Comparison of ENCODE assay signal across 10 cellular contexts in genomic region chr5:111472579-111472978, GRCh38. TPM values are rescaled to one million over a fixed set of nuclear protein-coding genes. Genes with fewer than 3 reads are reported as not detected.
A peak's percentile ranks its signal among the peaks of the same experiment; 100 is the strongest.
DNase-seq lines count a peak whose midpoint lies in the region; ATAC-seq lines count a peak whose summit lies in the region.
"Had no signal": no experiment of that assay in that cellular context is flagged by ENCODE, and none has a peak within 500 bp of the region (broad histone marks: within the 10 kb centered on the region; RNA-seq: fewer than 3 reads in every experiment).

No MANE protein-coding gene starts in this region.

- peaks cover 5% of the 10 kb centered on the region for H3K9me3 Mint-ChIP-seq in activated CD4-positive, alpha-beta T cell treated with anti-CD3 and anti-CD28 coated beads for 36 hours (ENCODE audit: low read depth)

- POLR2A ChIA-PET in activated CD4-positive, alpha-beta T cell treated with anti-CD3 and anti-CD28 coated beads for 36 hours (lab: Charles Lee), result interaction anchor here (0.7 kb wide), 1 partner anchor 209 kb away, joined by 3 read pairs; no protein-coding TSS in a partner anchor

- peak overlapping the region; percentile 40 for H3K27ac Mint-ChIP-seq in activated CD4-positive, alpha-beta T cell treated with anti-CD3 and anti-CD28 coated beads for 36 hours
- H3K27ac Mint-ChIP-seq: activated CD4-positive, alpha-beta T cell treated with anti-CD3 and anti-CD28 coated beads, Interleukin-2, amount 10 ng/mL, durations not matched to agents 24 days and 14 days had no signal

- H3K4me3 Mint-ChIP-seq in activated CD4-positive, alpha-beta T cell treated with anti-CD3 and anti-CD28 coated beads for 36 hours, result no peak overlapping the region
- H3K4me3 Mint-ChIP-seq: activated CD4-positive, alpha-beta T cell treated with anti-CD3 and anti-CD28 coated beads, Interleukin-2, amount 10 ng/mL, durations not matched to agents 24 days and 14 days had no signal

- ATAC-seq in activated CD4-positive, alpha-beta T cell treated with anti-CD3 and anti-CD28 coated beads for 36 hours, result no peak
- ATAC-seq in HG02759 (IDR thresholded peaks at IDR 0.05; ENCODE audit: unreplicated experiment) (peak; percentile 74), HG03139 (IDR thresholded peaks at IDR 0.05; ENCODE audit: unreplicated experiment) (no peak)

- H3K4me1 Mint-ChIP-seq in activated CD4-positive, alpha-beta T cell treated with anti-CD3 and anti-CD28 coated beads for 36 hours, result peaks cover 4% of the 10 kb centered on the region

- H3K27me3 Mint-ChIP-seq in activated CD4-positive, alpha-beta T cell treated with anti-CD3 and anti-CD28 coated beads for 36 hours, result no peaks in the 10 kb centered on the region
- H3K27me3 Mint-ChIP-seq: activated CD4-positive, alpha-beta T cell treated with anti-CD3 and anti-CD28 coated beads, Interleukin-2, amount 10 ng/mL, durations not matched to agents 24 days and 14 days had no signal

- intact Hi-C loops in activated CD4-positive, alpha-beta T cell treated with anti-CD3 and anti-CD28 coated beads for 36 hours (cut with DNase I, micrococcal nuclease), result no loop called here

- CTCF ChIA-PET in activated CD4-positive, alpha-beta T cell treated with anti-CD3 and anti-CD28 coated beads for 36 hours (lab: Charles Lee), result interaction anchor here (1.0 to 1.1 kb wide), 2 partner anchors 11 to 317 kb away, joined by 3 read pairs; no protein-coding TSS in a partner anchor

- peaks cover 19% of the 10 kb centered on the region for H3K36me3 Mint-ChIP-seq in activated CD4-positive, alpha-beta T cell treated with anti-CD3 and anti-CD28 coated beads for 36 hours (ENCODE audit: low read depth)

- no peak for DNase-seq in activated CD4-positive, alpha-beta T cell treated with anti-CD3 and anti-CD28 coated beads for 36 hours
- DNase-seq in activated CD4-positive, alpha-beta T cell treated with anti-CD3 and anti-CD28 coated beads for 48 hours, result no peak
- DNase-seq in SIG-M5 (lab: John Stamatoyannopoulos, UW) (peak; percentile 19), pons (ENCODE audit: low spot score) (peak; percentile 58), AG08396 (ENCODE audit: low spot score) (no peak), GM19238 (ENCODE audit: insufficient read length, low spot score) (no peak)
- DNase-seq: activated CD4-positive, alpha-beta T cell treated with anti-CD3 and anti-CD28 coated beads, Interleukin-2, amount 10 ng/mL, durations not matched to agents 24 days and 14 days; NCI-H774 had no signal

RNA-seq across cellular contexts. Expression of gene STARD4, which starts 39.8 kb away (rescaled TPM):
- total RNA-seq in activated CD4-positive, alpha-beta T cell treated with anti-CD3 and anti-CD28 coated beads for 36 hours, result 10 to 100 TPM; 54.2 to 55.3 TPM

Comparison
In these comparisons a context has a peak if more than half of its experiments do, and no peak if none do; other contexts are left out.
1. DNase-seq: peak in SIG-M5 (single experiment) and pons (single experiment); none in activated CD4-positive, alpha-beta T cell treated with anti-CD3 and anti-CD28 coated beads for 36 hours (single experiment), activated CD4-positive, alpha-beta T cell treated with anti-CD3 and anti-CD28 coated beads for 48 hours (single experiment), AG08396 (single experiment) and GM19238 (single experiment).